Comparison of ENCODE assay signal across 28 cellular contexts in genomic region chr6:47131773-47132172, GRCh38.
"Had no signal": no experiment of that assay in that cellular context is flagged by ENCODE, and none has a peak within 500 bp of the region (broad histone marks: within the 10 kb centered on the region; RNA-seq: fewer than 3 reads in every experiment).

No MANE protein-coding gene starts in this region.

- H3K27ac ChIP-seq: adrenal gland, ascending aorta, brain microvascular endothelial cell, heart right ventricle, left ventricle myocardium inferior, pancreas, psoas muscle, suprapubic skin, tibial artery, upper lobe of right lung had no signal

- FAIRE-seq: pancreas had no signal

- H3K9me3 ChIP-seq: adrenal gland, ascending aorta, esophagus muscularis mucosa, heart right ventricle, left ventricle myocardium inferior, pancreas, psoas muscle, suprapubic skin, tibial artery, upper lobe of right lung had no signal

- H3K4me1 ChIP-seq: ascending aorta, tibial artery had no signal

- ATAC-seq: activated CD8-positive, alpha-beta memory T cell treated with anti-CD3 and anti-CD28 coated beads, Interleukin-2, amount 10 ng/mL, durations not matched to agents 7 days and 5 days; activated CD8-positive, alpha-beta T cell treated with anti-CD3 and anti-CD28 coated beads for 36 hours; heart right ventricle; pancreas; psoas muscle; upper lobe of right lung had no signal

- H3K27me3 Mint-ChIP-seq: naive B cell had no signal

- H3K36me3 Mint-ChIP-seq: activated CD8-positive, alpha-beta memory T cell treated with anti-CD3 and anti-CD28 coated beads, Interleukin-2, amount 10 ng/mL, durations not matched to agents 7 days and 5 days; activated naive CD8-positive, alpha-beta T cell treated with anti-CD3 and anti-CD28 coated beads for 36 hours; naive B cell had no signal

- H3K27ac Mint-ChIP-seq: activated B cell treated with CpG ODN at 0.5 μM for 24 hours; activated CD8-positive, alpha-beta memory T cell treated with anti-CD3 and anti-CD28 coated beads, Interleukin-2, amount 10 ng/mL, durations not matched to agents 7 days and 5 days; activated CD8-positive, alpha-beta T cell treated with anti-CD3 and anti-CD28 coated beads for 36 hours; activated naive CD4-positive, alpha-beta T cell treated with anti-CD3 and anti-CD28 coated beads for 36 hours; activated naive CD8-positive, alpha-beta T cell treated with anti-CD3 and anti-CD28 coated beads for 36 hours; naive B cell; T-helper 2 cell treated with Interferon-gamma antibody and Interleukin-4, amounts not matched to agents 5 μg/mL and 100 μg/mL, for 36 hours had no signal

- DNase-seq: activated B cell treated with CpG ODN at 0.5 μM for 24 hours; activated CD4-positive, alpha-beta T cell treated with anti-CD3 and anti-CD28 coated beads, Interleukin-2, amount 50 U/mL, for 1 hour; activated CD8-positive, alpha-beta memory T cell treated with anti-CD3 and anti-CD28 coated beads, Interleukin-2, amount 10 ng/mL, durations not matched to agents 7 days and 5 days; activated CD8-positive, alpha-beta T cell treated with anti-CD3 and anti-CD28 coated beads for 36 hours; activated naive CD4-positive, alpha-beta T cell treated with anti-CD3 and anti-CD28 coated beads for 36 hours; activated naive CD8-positive, alpha-beta T cell treated with anti-CD3 and anti-CD28 coated beads for 36 hours; activated T-cell treated with anti-CD3 and anti-CD28 coated beads, Interleukin-2, amount 50 U/mL, for 48 hours; adrenal gland; brain microvascular endothelial cell; caudate nucleus; foreskin melanocyte; heart right ventricle; kidney glomerular epithelial cell; left ventricle myocardium inferior; naive B cell; nucleus accumbens; pancreas; psoas muscle; stimulated activated CD4-positive, alpha-beta T cell treated with anti-CD3 and anti-CD28 coated beads, Interleukin-15, amount 100 ng/mL, for 24 hours; stimulated activated CD4-positive, alpha-beta T cell treated with anti-CD3 and anti-CD28 coated beads, Interleukin-2, amount 100 ng/mL, for 24 hours; stimulated activated naive CD4-positive, alpha-beta T cell; T-helper 1 cell; tibial artery; upper lobe of right lung had no signal

- H3K4me1 Mint-ChIP-seq: activated B cell treated with CpG ODN at 0.5 μM for 24 hours had no signal

- H3K36me3 ChIP-seq: adrenal gland, ascending aorta, brain microvascular endothelial cell, esophagus muscularis mucosa, heart right ventricle, left ventricle myocardium inferior, pancreas, suprapubic skin, tibial artery, upper lobe of right lung had no signal

- H3K4me3 ChIP-seq: adrenal gland, ascending aorta, esophagus muscularis mucosa, heart right ventricle, left ventricle myocardium inferior, pancreas, psoas muscle, suprapubic skin, tibial artery, upper lobe of right lung had no signal

- H3K27me3 ChIP-seq: adrenal gland, ascending aorta, brain microvascular endothelial cell, esophagus muscularis mucosa, heart right ventricle, pancreas, suprapubic skin, tibial artery, upper lobe of right lung had no signal

- H3K4me3 Mint-ChIP-seq: activated B cell treated with CpG ODN at 0.5 μM for 24 hours; activated CD8-positive, alpha-beta memory T cell treated with anti-CD3 and anti-CD28 coated beads, Interleukin-2, amount 10 ng/mL, durations not matched to agents 7 days and 5 days; activated CD8-positive, alpha-beta T cell treated with anti-CD3 and anti-CD28 coated beads for 36 hours; activated naive CD4-positive, alpha-beta T cell treated with anti-CD3 and anti-CD28 coated beads for 36 hours; activated naive CD8-positive, alpha-beta T cell treated with anti-CD3 and anti-CD28 coated beads for 36 hours; T-helper 2 cell treated with Interferon-gamma antibody and Interleukin-4, amounts not matched to agents 5 μg/mL and 100 μg/mL, for 36 hours had no signal

- H3K9me3 Mint-ChIP-seq: activated B cell treated with CpG ODN at 0.5 μM for 24 hours; activated CD8-positive, alpha-beta T cell treated with anti-CD3 and anti-CD28 coated beads for 36 hours; activated naive CD4-positive, alpha-beta T cell treated with anti-CD3 and anti-CD28 coated beads for 36 hours; activated naive CD8-positive, alpha-beta T cell treated with anti-CD3 and anti-CD28 coated beads for 36 hours; naive B cell; T-helper 2 cell treated with Interferon-gamma antibody and Interleukin-4, amounts not matched to agents 5 μg/mL and 100 μg/mL, for 36 hours had no signal
